In the genomic region with DNA sequence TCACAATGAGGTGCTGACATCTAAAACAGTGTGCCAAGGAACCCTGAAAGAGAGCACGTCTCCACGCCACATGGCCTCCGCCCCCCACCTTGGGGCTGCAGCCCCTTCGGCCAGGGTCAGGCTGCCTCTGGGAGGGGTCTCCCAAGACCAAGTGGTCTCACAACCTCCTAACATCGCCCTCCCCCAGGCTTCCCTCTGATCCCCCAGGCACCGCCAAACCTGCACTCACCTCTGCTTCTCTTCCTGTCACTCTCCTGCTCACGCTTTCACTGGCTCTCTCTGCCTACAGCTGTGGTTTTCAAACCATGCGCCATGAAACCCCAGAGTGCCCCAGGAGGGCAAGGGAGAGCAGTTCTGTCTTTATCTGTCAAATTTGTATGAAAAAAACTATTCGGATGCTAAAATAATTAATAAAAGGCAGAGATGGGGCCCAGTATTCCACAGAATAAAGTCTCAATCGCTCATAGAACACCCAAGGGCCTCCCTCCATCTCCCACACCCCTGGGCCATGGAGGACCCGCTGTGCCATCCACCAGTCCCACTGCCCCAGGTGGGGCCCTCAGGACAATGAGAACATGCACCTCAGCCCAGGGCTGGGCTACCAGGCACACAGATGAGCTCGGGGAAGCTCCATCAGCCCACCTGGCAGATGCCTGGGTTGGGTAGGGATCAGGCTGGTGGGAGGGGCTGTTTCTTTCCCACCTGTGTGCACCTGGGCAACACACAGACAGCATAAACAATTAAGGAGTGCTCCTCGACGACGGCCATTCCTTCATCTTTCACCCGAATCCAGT, we compare ENCODE assay signal across 21 cellular contexts. TPM values are rescaled to one million over a fixed set of nuclear protein-coding genes. Genes with fewer than 3 reads are reported as not detected.
DNase-seq lines count a peak whose midpoint lies in the region; ATAC-seq and TF ChIP-seq lines count a peak whose summit lies in the region.
"Had no signal": no experiment of that assay in that cellular context is flagged by ENCODE, and none has a peak within 500 bp of the region (broad histone marks: within the 10 kb centered on the region; RNA-seq: fewer than 3 reads in every experiment).

No MANE protein-coding gene starts in this region.

- H3K4me1 ChIP-seq in BLaER1 treated with 17β-estradiol and CSF1 and Interleukin-3, amounts not matched to agents 10 nM and 100 nM: peaks cover 100% of the 10 kb centered on the region in 10 experiments
- peaks cover 12% of the 10 kb centered on the region for H3K4me1 ChIP-seq in KMS-11 (ENCODE audit: low read depth, poor library complexity, severe bottlenecking)
- peaks cover 3 to 4% of the 10 kb centered on the region in 2 experiments for H3K4me1 ChIP-seq in trophoblast cell (ENCODE audit: control insufficient read depth in 1 of 2, insufficient read depth in 2 of 2, low read length in 2 of 2)
- H3K4me1 ChIP-seq in OCI-LY7 (ENCODE audit: insufficient read depth, low read length, poor library complexity, severe bottlenecking): no peaks in the 10 kb centered on the region

- H3K23ac ChIP-seq in trophoblast cell (ENCODE audit: low read length): no peak overlapping the region

- no peak overlapping the region for H2BK120ac ChIP-seq in trophoblast cell (ENCODE audit: insufficient read depth, low read length, poor library complexity)

- H4K12ac ChIP-seq in trophoblast cell (ENCODE audit: low read depth, low read length): no peak overlapping the region

- H3K36me3 ChIP-seq in BLaER1 treated with 17β-estradiol and CSF1 and Interleukin-3, amounts not matched to agents 10 nM and 100 nM: peaks cover 0 to 8% (median 0%) of the 10 kb centered on the region in 11 experiments; a peak in 1 of 22 replicates
- H3K36me3 ChIP-seq in KMS-11 (ENCODE audit: insufficient read depth) (no peaks in the 10 kb centered on the region), trophoblast cell (ENCODE audit: control insufficient read depth in 1 of 2, insufficient read depth in 2 of 2, low read length in 2 of 2) (no peaks in the 10 kb centered on the region), OCI-LY7 (ENCODE audit: insufficient read depth, low read length) (no peaks in the 10 kb centered on the region)

- peak overlapping the region in 10 of 11 experiments; percentile 6 to 60 (median 45); a peak in 13 of 22 replicates for H3K9ac ChIP-seq in BLaER1 treated with 17β-estradiol and CSF1 and Interleukin-3, amounts not matched to agents 10 nM and 100 nM
- H3K9ac ChIP-seq in KMS-11: no peak overlapping the region
- H3K9ac ChIP-seq in trophoblast cell (ENCODE audit: low read length): no peak overlapping the region

- no TSS peak for BruUV-seq in OCI-LY7 (replicated peaks; lab: Mats Ljungman, UMichigan)

- intact Hi-C loops in OCI-LY7 (cut with micrococcal nuclease; ENCODE audit: unreplicated experiment): no loop called here

- H3K79me2 ChIP-seq in KMS-11 (ENCODE audit: insufficient read depth, low read depth): peaks cover 45% of the 10 kb centered on the region
- peaks cover 27% of the 10 kb centered on the region for H3K79me2 ChIP-seq in trophoblast cell (ENCODE audit: control insufficient read depth, insufficient read depth, low read length, poor library complexity)
- no peaks in the 10 kb centered on the region for H3K79me2 ChIP-seq in OCI-LY7 (ENCODE audit: insufficient read depth, low read depth, low read length)

- H3K4me2 ChIP-seq in BLaER1 treated with 17β-estradiol and CSF1 and Interleukin-3, amounts not matched to agents 10 nM and 100 nM: peak overlapping the region; percentile 80 to 100 (median 96)
- H3K4me2 ChIP-seq in KMS-11: peak overlapping the region; percentile 15; the same call in 1 of the 2 replicates
- H3K4me2 ChIP-seq in trophoblast cell (ENCODE audit: low read length): no peak overlapping the region
- H3K4me2 ChIP-seq in OCI-LY7 (ENCODE audit: low read length): no peak overlapping the region

- peak overlapping the region; percentile 41 for H3K18ac ChIP-seq in trophoblast cell (ENCODE audit: low read length)

- no CpG with 5 or more reads among the region's 16 CpGs for WGBS in trophoblast cell (ENCODE audit: extremely low coverage, insufficient coverage, insufficient read length)

- peak overlapping the region in 8 of 10 experiments; percentile 12 to 50 (median 28); a peak in 10 of 20 replicates for H3K4me3 ChIP-seq in BLaER1 treated with 17β-estradiol and CSF1 and Interleukin-3, amounts not matched to agents 10 nM and 100 nM
- H3K4me3 ChIP-seq in KMS-11 (IDR thresholded peaks at IDR 0.05; ENCODE audit: insufficient read depth, low read depth, low read length) (no peak overlapping the region), trophoblast cell (ENCODE audit: low read depth, low read length) (no peak overlapping the region), OCI-LY7 (ENCODE audit: low read depth, low read length, poor library complexity, severe bottlenecking) (no peak overlapping the region)
- H3K4me3 ChIP-seq: psoas muscle had no signal

- no peaks in the 10 kb centered on the region for H3K9me3 ChIP-seq in BLaER1 treated with 17β-estradiol and CSF1 and Interleukin-3, amounts not matched to agents 10 nM and 100 nM (replicated peaks in 1 of 11)
- H3K9me3 ChIP-seq in trophoblast cell (ENCODE audit: insufficient read depth, low read depth, low read length) (no peaks in the 10 kb centered on the region), OCI-LY7 (ENCODE audit: low read length) (no peaks in the 10 kb centered on the region)
- H3K9me3 ChIP-seq: psoas muscle had no signal

- peaks cover 73 to 100% (median 99%) of the 10 kb centered on the region in 11 experiments for H4K20me1 ChIP-seq in BLaER1 treated with 17β-estradiol and CSF1 and Interleukin-3, amounts not matched to agents 10 nM and 100 nM
- H4K20me1 ChIP-seq in KMS-11 (ENCODE audit: insufficient read depth) (no peaks in the 10 kb centered on the region), OCI-LY7 (ENCODE audit: insufficient read depth, low read length) (no peaks in the 10 kb centered on the region)

- peak overlapping the region; percentile 41 for H3K4ac ChIP-seq in trophoblast cell (ENCODE audit: low read depth, low read length)

- no peaks in the 10 kb centered on the region; a peak in 2 of 22 replicates for H3K27me3 ChIP-seq in BLaER1 treated with 17β-estradiol and CSF1 and Interleukin-3, amounts not matched to agents 10 nM and 100 nM
- H3K27me3 ChIP-seq in KMS-11 (ENCODE audit: insufficient read depth, low read depth) (no peaks in the 10 kb centered on the region), trophoblast cell (ENCODE audit: insufficient read depth, low read length) (no peaks in the 10 kb centered on the region)

- H4K91ac ChIP-seq in trophoblast cell (ENCODE audit: low read depth, low read length): no peak overlapping the region

- no peak overlapping the region for H2AK5ac ChIP-seq in trophoblast cell (ENCODE audit: low read length)

- no peak overlapping the region for H3K14ac ChIP-seq in trophoblast cell (ENCODE audit: low read length)

- no peaks in the 10 kb centered on the region for H3K9me2 ChIP-seq in OCI-LY7 (ENCODE audit: insufficient read depth, low read length)

- H2BK12ac ChIP-seq in trophoblast cell (ENCODE audit: low read length): no peak overlapping the region

- CTCF ChIA-PET in OCI-LY7 (lab: Charles Lee; ENCODE audit: unreplicated experiment): no interaction called here

- H2BK5ac ChIP-seq in trophoblast cell (ENCODE audit: low read depth, low read length, poor library complexity): no peak overlapping the region

- ATAC-seq in GM21447 (IDR thresholded peaks at IDR 0.05; ENCODE audit: unreplicated experiment) (peak; percentile 68), HG03565 (IDR thresholded peaks at IDR 0.05; ENCODE audit: unreplicated experiment) (no peak)
- ATAC-seq: psoas muscle had no signal

- H3K79me1 ChIP-seq in trophoblast cell (ENCODE audit: low read length): no peaks in the 10 kb centered on the region

- H3K27ac ChIP-seq in BLaER1 treated with 17β-estradiol and CSF1 and Interleukin-3, amounts not matched to agents 10 nM and 100 nM: peak overlapping the region in 9 of 11 experiments; percentile 17 to 59 (median 41); a peak in 13 of 22 replicates
- H3K27ac ChIP-seq in KMS-11 (no peak overlapping the region), trophoblast cell (ENCODE audit: low read depth, low read length) (no peak overlapping the region), OCI-LY7 (ENCODE audit: low read depth, low read length, poor library complexity, severe bottlenecking) (no peak overlapping the region)
- H3K27ac ChIP-seq: HL-60, psoas muscle had no signal

- no peak for TF ChIP-seq CTCF in KMS-11 (conservative IDR thresholded peaks at IDR 0.05; ENCODE audit: low read depth, low read length)
- no peak for TF ChIP-seq CTCF in OCI-LY7 (conservative IDR thresholded peaks at IDR 0.05; ENCODE audit: low read length)

- H4K8ac ChIP-seq in trophoblast cell (ENCODE audit: low read depth, low read length): no peak overlapping the region

- POLR2A ChIA-PET in OCI-LY7 (lab: Charles Lee): no interaction called here

- DNase-seq in trophoblast cell: no peak
- no peak for DNase-seq in stimulated activated CD4-positive, alpha-beta T cell treated with anti-CD3 and anti-CD28 coated beads, Interleukin-4, amount 100 ng/mL, for 4 hours
- no peak for DNase-seq in effector CD4-positive, alpha-beta T cell
- no peak for DNase-seq in OCI-LY7 (ENCODE audit: low spot score)
- DNase-seq: activated CD4-positive, alpha-beta T cell treated with anti-CD3 and anti-CD28 coated beads, Interleukin-2, amount 50 U/mL, for 48 hours; activated naive CD4-positive, alpha-beta T cell treated with anti-CD3 and anti-CD28 coated beads for 36 hours; CD4-positive, CD25-positive, alpha-beta regulatory T cell; foreskin fibroblast; hypothalamus; NCI-H1048; NCI-H2029; NCI-H446; psoas muscle; SIG-M5; stimulated activated CD4-positive, alpha-beta T cell treated with anti-CD3 and anti-CD28 coated beads, Interleukin-12 subunit alpha, Interleukin-12 subunit beta, amount 100 ng/mL, for 4 hours; T-helper 1 cell had no signal

- H2AFZ ChIP-seq in KMS-11 (ENCODE audit: low read depth) (no peak overlapping the region), trophoblast cell (ENCODE audit: insufficient read depth, low read length, poor library complexity) (no peak overlapping the region), OCI-LY7 (ENCODE audit: low read length) (no peak overlapping the region)

RNA-seq across cellular contexts. Expression of a gene that starts 21.5 kb away (rescaled TPM):
- 58.6 and 59.7 TPM in 2 replicates for polyA plus RNA-seq in trophoblast cell (2013)
- total RNA-seq in OCI-LY7 (2014; rRNA removed; shearing (Covaris generic)): 0.98 and 3.6 TPM in 2 replicates
- total RNA-seq in OCI-LY7 (2022): 0.87 and 1.3 TPM in 2 replicates

Comparison
In these comparisons a context has a peak if more than half of its experiments do, and no peak if none do; other contexts are left out.
1. H3K27ac ChIP-seq: peak in BLaER1 treated with 17β-estradiol and CSF1 and Interleukin-3, amounts not matched to agents 10 nM and 100 nM (9 of 11); none in KMS-11 (single experiment), trophoblast cell (single experiment) and OCI-LY7 (single experiment).
2. H3K4me2 ChIP-seq: peak in BLaER1 treated with 17β-estradiol and CSF1 and Interleukin-3, amounts not matched to agents 10 nM and 100 nM (11 of 11) and KMS-11 (single experiment); none in trophoblast cell (single experiment) and OCI-LY7 (single experiment).
3. H3K4me3 ChIP-seq: peak in BLaER1 treated with 17β-estradiol and CSF1 and Interleukin-3, amounts not matched to agents 10 nM and 100 nM (8 of 10); none in KMS-11 (single experiment), trophoblast cell (single experiment) and OCI-LY7 (single experiment).
4. H3K9ac ChIP-seq: peak in BLaER1 treated with 17β-estradiol and CSF1 and Interleukin-3, amounts not matched to agents 10 nM and 100 nM (10 of 11); none in KMS-11 (single experiment) and trophoblast cell (single experiment).